Comparison of ENCODE assay signal across 5 cellular contexts in the genomic region with DNA sequence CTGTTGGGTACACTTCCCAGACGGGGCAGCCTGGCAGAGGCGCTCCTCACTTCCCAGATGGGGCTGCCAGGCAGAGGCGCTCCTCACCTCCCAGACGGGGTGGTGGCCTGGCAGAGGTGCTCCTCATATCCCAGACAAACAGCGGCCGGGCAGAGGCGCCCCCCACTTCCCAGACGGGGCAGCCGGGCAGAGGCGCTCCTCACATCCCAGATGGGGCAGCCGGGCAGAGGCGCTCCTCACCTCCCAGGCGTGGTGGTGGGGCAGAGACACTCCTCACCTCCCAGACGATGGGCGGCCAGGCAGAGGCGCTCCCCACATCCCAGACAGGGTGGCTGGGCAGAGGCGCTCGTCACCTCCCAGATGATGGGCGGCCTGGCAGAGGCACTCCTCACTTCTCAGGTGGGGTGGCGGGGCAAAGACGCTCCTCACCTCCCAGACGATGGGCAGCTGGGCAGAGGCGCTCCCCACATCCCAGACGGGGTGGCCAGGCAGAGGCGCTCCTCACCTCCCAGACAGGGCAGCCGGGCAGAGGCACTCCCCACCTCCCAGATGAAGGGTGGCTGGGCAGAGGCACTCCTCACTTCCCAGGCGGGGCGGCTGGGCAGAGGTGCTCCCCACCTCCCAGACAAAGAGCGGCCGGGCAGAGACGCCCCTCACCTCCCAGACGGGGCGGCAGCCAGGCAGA. TPM values are rescaled to one million over a fixed set of nuclear protein-coding genes. Genes with fewer than 3 reads are reported as not detected.
"Had no signal": no experiment of that assay in that cellular context is flagged by ENCODE, and none has a peak within 500 bp of the region (broad histone marks: within the 10 kb centered on the region; RNA-seq: fewer than 3 reads in every experiment).

No MANE protein-coding gene starts in this region.

RNA-seq across cellular contexts. Expression of a gene that starts 19.7 kb away (rescaled TPM):
- total RNA-seq: HepG2, HT-29, HT1080, IMR-90, K562 had no signal
- polyA plus RNA-seq: HepG2, IMR-90, K562 had no signal
